ENCODE assay signal across 8 cellular contexts in genomic region chr1:120131611-120132399, GRCh38. TPM values are rescaled to one million over a fixed set of nuclear protein-coding genes. Genes with fewer than 3 reads are reported as not detected.
A peak's percentile ranks its signal among the peaks of the same experiment; 100 is the strongest.
DNase-seq lines count a peak whose midpoint lies in the region; ATAC-seq, FAIRE-seq and TF ChIP-seq lines count a peak whose summit lies in the region.
"Not testable (repeated sequence)": the region's sequence is repeated elsewhere in the genome, so short reads cannot be mapped to it uniquely, and the experiment has no call there.

No MANE protein-coding gene starts in this region.

- not testable (repeated sequence) for TF ChIP-seq POLR2A in H54 (IDR thresholded peaks at IDR 0.05; ENCODE audit: low read depth, low read length); breast epithelium (IDR thresholded peaks at IDR 0.05)

- H2AFZ ChIP-seq in SK-N-SH (ENCODE audit: low read depth), result peak overlapping the region; percentile 65; the same call in 1 of the 2 replicates
- peak overlapping the region; percentile 41 for H2AFZ ChIP-seq in hepatocyte
- H2AFZ ChIP-seq in osteoblast (ENCODE audit: low read length), result not testable (repeated sequence)

- POLR2A ChIA-PET in SK-N-SH (lab: Yijun Ruan, JAX), result not testable (repeated sequence)

- not testable (repeated sequence) for H3K36me3 ChIP-seq in SK-N-SH (replicated peaks in 1 of 2; ENCODE audit: control insufficient read depth in 1 of 2, insufficient read depth in 2 of 2, low read length in 1 of 2); breast epithelium; hepatocyte (replicated peaks; ENCODE audit: insufficient read depth, low read depth); osteoblast (ENCODE audit: insufficient read depth, low read length)

- not testable (repeated sequence) for H3K27ac ChIP-seq in SK-N-SH (ENCODE audit: low read depth in 2 of 2, low read length in 1 of 2)
- H3K27ac ChIP-seq in breast epithelium (peak overlapping the region; percentile 42 to 61), hepatocyte (peak overlapping the region; percentile 59), osteoblast (ENCODE audit: low read depth, low read length) (peak overlapping the region; percentile 75)

- TF ChIP-seq RAD21 in SK-N-SH (IDR thresholded peaks at IDR 0.05; ENCODE audit: low read length), result not testable (repeated sequence)

- not testable (repeated sequence) for H3K4me1 ChIP-seq in SK-N-SH (ENCODE audit: control insufficient read depth in 1 of 2, insufficient read depth in 2 of 2, low read depth in 1 of 2, low read length in 1 of 2); breast epithelium; hepatocyte (ENCODE audit: insufficient read depth); osteoblast (ENCODE audit: insufficient read depth, low read length)

- ATAC-seq in GM18498 (IDR thresholded peaks at IDR 0.05; ENCODE audit: unreplicated experiment) (peak; percentile 87), HG03571 (IDR thresholded peaks at IDR 0.05; ENCODE audit: unreplicated experiment) (peak; percentile 60)

- not testable (repeated sequence) for TF ChIP-seq EP300 in SK-N-SH (IDR thresholded peaks at IDR 0.05; ENCODE audit: borderline replicate concordance in 1 of 2, low read depth in 1 of 2, low read length in 1 of 2)

- not testable (repeated sequence) for H4K20me1 ChIP-seq in SK-N-SH (ENCODE audit: insufficient read depth); hepatocyte (ENCODE audit: insufficient read depth, poor library complexity, severe bottlenecking); osteoblast (ENCODE audit: insufficient read depth, low read length)

- H3K27me3 ChIP-seq in SK-N-SH (ENCODE audit: insufficient read depth); breast epithelium; hepatocyte; osteoblast (ENCODE audit: insufficient read depth, low read length): not testable (repeated sequence)

- H3K4me2 ChIP-seq in SK-N-SH, result not testable (repeated sequence)
- H3K4me2 ChIP-seq in hepatocyte (peak overlapping the region; percentile 62), osteoblast (ENCODE audit: insufficient read depth, low read length) (peak overlapping the region; percentile 54)

- H3F3A ChIP-seq in SK-N-SH (replicated peaks; ENCODE audit: insufficient read depth), result not testable (repeated sequence)

- not testable (repeated sequence) for H3K9me2 ChIP-seq in SK-N-SH; hepatocyte (replicated peaks; ENCODE audit: insufficient read depth)

- not testable (repeated sequence) for TF ChIP-seq CTCF in SK-N-SH (IDR thresholded peaks at IDR 0.05); breast epithelium (IDR thresholded peaks at IDR 0.05); hepatocyte (IDR thresholded peaks at IDR 0.05; ENCODE audit: poor library complexity); osteoblast (IDR thresholded peaks at IDR 0.05; ENCODE audit: extremely low read depth, low read depth, low read length)

- not testable (repeated sequence) for H3K9me3 ChIP-seq in SK-N-SH; breast epithelium; hepatocyte (ENCODE audit: low read depth); osteoblast (ENCODE audit: low read depth, low read length)

- H3K9ac ChIP-seq in SK-N-SH, result not testable (repeated sequence)

- 56% methylated on average over 5 of the region's 10 CpGs for WGBS in SK-N-SH (ENCODE audit: low lambda C conversion rate)
- WGBS in hepatocyte (ENCODE audit: low lambda C conversion rate, missing lambda C conversion rate), result 19% methylated on average over 8 of the region's 10 CpGs

- not testable (repeated sequence) for H3K4me3 ChIP-seq in SK-N-SH (ENCODE audit: low read depth in 2 of 2, low read length in 1 of 2); breast epithelium; hepatocyte; osteoblast (ENCODE audit: insufficient read depth, low read length)

- intact Hi-C loops in breast epithelium (cut with DNase I; ENCODE audit: low total_unique reads), result not testable (repeated sequence)

- CTCF ChIA-PET in SK-N-SH (lab: Yijun Ruan, JAX), result not testable (repeated sequence)

- FAIRE-seq in H54 (lab: Jason Lieb, UNC), result peak; percentile 91

- H3K79me2 ChIP-seq in SK-N-SH (ENCODE audit: insufficient read depth); hepatocyte; osteoblast (ENCODE audit: insufficient read depth, low read length): not testable (repeated sequence)

- DNase-seq in H54 (ENCODE audit: insufficient read length, low spot score); SK-N-SH; osteoblast (ENCODE audit: insufficient read length, low spot score, missing footprints): not testable (repeated sequence)
- DNase-seq in breast epithelium (ENCODE audit: low spot score in 2 of 2) (peak in 1 of 2 donors; percentile 59), hepatocyte (ENCODE audit: low spot score) (peak; percentile 70), ureter (ENCODE audit: low spot score) (peak; percentile 69)

RNA-seq across cellular contexts. Expression of gene SEC22B, which starts 44.5 kb away (rescaled TPM):
- polyA plus RNA-seq in SK-N-SH (2012; rRNA removed) (15.2 and 20.1 TPM in 2 replicates), hepatocyte (28.8 and 37.6 TPM in 2 replicates)
- 19.9 and 20.7 TPM in 2 replicates for polyA plus RNA-seq in SK-N-SH (2012; cell fraction: cytosol; rRNA removed)
- 11.2 and 26.4 TPM in 2 replicates for polyA plus RNA-seq in SK-N-SH (2012; cell fraction: nucleus; rRNA removed)
- total RNA-seq in breast epithelium (10 to 100 TPM; 29.2 to 37.8 (median 32.3) TPM), hepatocyte (49.5 and 52.9 TPM in 2 replicates), osteoblast (95.2 and 118 TPM in 2 replicates), ureter (35.2 TPM)
